In genomic region chr9:33391111-33391771, GRCh38 we compare ENCODE assay signal across 8 cellular contexts. TPM values are rescaled to one million over a fixed set of nuclear protein-coding genes. Genes with fewer than 3 reads are reported as not detected.
DNase-seq lines count a peak whose midpoint lies in the region; ATAC-seq, FAIRE-seq and TF ChIP-seq lines count a peak whose summit lies in the region.
"Not testable (repeated sequence)": the region's sequence is repeated elsewhere in the genome, so short reads cannot be mapped to it uniquely, and the experiment has no call there.

No MANE protein-coding gene starts in this region.

- DNase-seq in DMS153 (lab: John Stamatoyannopoulos, UW), result peak; percentile 19
- peak; percentile 74 for DNase-seq in LoVo (ENCODE audit: low spot score)
- DNase-seq in PC-9, result peak; percentile 82 to 89
- peak; percentile 98 for DNase-seq in fibroblast of the conjunctiva (ENCODE audit: low read depth)
- DNase-seq in HepG2 (ENCODE audit: low spot score), result peak; percentile 89
- DNase-seq in prostate gland (ENCODE audit: low spot score), result peak; percentile 54
- peak; percentile 60 for DNase-seq in urothelium cell line (ENCODE audit: low spot score)

- not testable (repeated sequence) for H3K27me3 Mint-ChIP-seq in brain

- H3K36me3 ChIP-seq in PC-9 (ENCODE audit: low read depth); HepG2 (replicated peaks in 1 of 2; ENCODE audit: control insufficient read depth in 1 of 2, insufficient read depth in 2 of 2, low read length in 2 of 2); prostate gland: not testable (repeated sequence)

- H3K4me2 ChIP-seq in PC-9, result peak overlapping the region; percentile 51
- peak overlapping the region; percentile 45 for H3K4me2 ChIP-seq in HepG2 (ENCODE audit: low read depth, low read length)

- TF ChIP-seq CTCF in PC-9 (conservative IDR thresholded peaks at IDR 0.05); brain (conservative IDR thresholded peaks at IDR 0.05); HepG2 (CRISPR knock-in tag; IDR thresholded peaks at IDR 0.05); prostate gland (IDR thresholded peaks at IDR 0.05): not testable (repeated sequence)

- not testable (repeated sequence) for H3K36me3 Mint-ChIP-seq in brain

- peaks cover 12% of the 10 kb centered on the region for H3K4me1 ChIP-seq in PC-9 (replicated peaks; ENCODE audit: insufficient read depth)
- H3K4me1 ChIP-seq in HepG2 (ENCODE audit: insufficient read depth, low read length), result peaks cover 54% of the 10 kb centered on the region
- not testable (repeated sequence) for H3K4me1 ChIP-seq in prostate gland (replicated peaks)

- not testable (repeated sequence) for H3K79me2 ChIP-seq in PC-9 (ENCODE audit: low read depth); HepG2 (ENCODE audit: insufficient read depth, low read length)

- not testable (repeated sequence) for H3K9me3 ChIP-seq in PC-9 (ENCODE audit: insufficient read depth, low read depth); HepG2 (ENCODE audit: low read length); prostate gland

- not testable (repeated sequence) for TF ChIP-seq RAD21 in HepG2 (CRISPR knock-in tag; IDR thresholded peaks at IDR 0.05)

- H3F3A ChIP-seq in PC-9 (ENCODE audit: insufficient read depth, low read depth), result not testable (repeated sequence)

- peak overlapping the region; percentile 40; the same call in 1 of the 2 replicates for H3K9ac ChIP-seq in HepG2 (ENCODE audit: insufficient read depth, low read depth, low read length)

- H2AFZ ChIP-seq in PC-9; HepG2 (ENCODE audit: low read length): not testable (repeated sequence)

- H3K4me1 Mint-ChIP-seq in brain, result peaks cover 41% of the 10 kb centered on the region

- not testable (repeated sequence) for TF ChIP-seq EP300 in HepG2 (IDR thresholded peaks at IDR 0.05; ENCODE audit: low read depth in 2 of 2, low read length in 2 of 2); HepG2 (CRISPR knock-in tag; IDR thresholded peaks at IDR 0.05; ENCODE audit: borderline replicate concordance)

- not testable (repeated sequence) for BruUV-seq in PC-9 (replicated peaks; lab: Mats Ljungman, UMichigan); HepG2 (replicated peaks; lab: Mats Ljungman, UMichigan)

- WGBS in HepG2 (ENCODE audit: low lambda C conversion rate), result 0% methylated on average over 2 of the region's 9 CpGs
- 10% methylated on average over 5 of the region's 9 CpGs for WGBS in prostate gland

- POLR2A ChIA-PET in PC-9 (lab: Charles Lee; ENCODE audit: unreplicated experiment) (interaction anchor here (0.7 kb wide), 2 partner anchors 25 to 365 kb away, joined by 3 to 6 read pairs; no protein-coding TSS in a partner anchor), HepG2 (lab: Yijun Ruan, JAX) (interaction anchor here (0.9 to 1.9 kb wide), 6 partner anchors 9 to 83 kb away, joined by 3 to 5 read pairs (median 4); partner anchors contain the start of gene NOL6)

- H3K9me2 ChIP-seq in PC-9 (ENCODE audit: insufficient read depth), result not testable (repeated sequence)

- intact Hi-C loops in PC-9 (cut with micrococcal nuclease; ENCODE audit: unreplicated experiment), result loop anchor here (2.0 to 10.0 kb wide), 2 partner anchors 66 to 160 kb away; no protein-coding TSS in a partner anchor
- intact Hi-C loops in HepG2 (cut with micrococcal nuclease; ENCODE audit: unreplicated experiment); prostate gland (cut with DNase I): not testable (repeated sequence)

- not testable (repeated sequence) for H3K9me3 Mint-ChIP-seq in brain

- peak; percentile 43; the same call in 1 of the 3 replicates for ATAC-seq in HepG2

- not testable (repeated sequence) for H4K20me1 ChIP-seq in PC-9 (ENCODE audit: insufficient read depth); HepG2 (ENCODE audit: insufficient read depth, low read length)

- H3K4me3 ChIP-seq in PC-9, result peak overlapping the region; percentile 15; the same call in 1 of the 2 replicates
- H3K4me3 ChIP-seq in HepG2 (replicated peaks in 1 of 3; ENCODE audit: insufficient read depth in 1 of 3, low read depth in 2 of 3, low read length in 3 of 3); prostate gland: not testable (repeated sequence)

- H3K27ac ChIP-seq in PC-9, result peak overlapping the region; percentile 78
- H3K27ac ChIP-seq in HepG2 (ENCODE audit: extremely low read length, insufficient read depth, low read length), result peak overlapping the region; percentile 78
- H3K27ac ChIP-seq in prostate gland, result peak overlapping the region in 1 of 2 donors; percentile 54

- H3K27me3 ChIP-seq in PC-9 (ENCODE audit: insufficient read depth, low read depth); HepG2 (ENCODE audit: control insufficient read depth in 1 of 2, insufficient read depth in 2 of 2, low read length in 2 of 2); prostate gland (replicated peaks; ENCODE audit: insufficient read depth): not testable (repeated sequence)

- in situ Hi-C loops in HepG2 (cut with HindIII; ENCODE audit: extremely low pct_ligation_motif_present, low pct_unique_long_range_greater_than_20kb), result not testable (repeated sequence)

- FAIRE-seq in HepG2 (lab: Jason Lieb, UNC) (peak; percentile 70), urothelium cell line (lab: Jason Lieb, UNC) (peak; percentile 74)

- not testable (repeated sequence) for TF ChIP-seq POLR2A in HepG2 (IDR thresholded peaks at IDR 0.05; ENCODE audit: insufficient read depth in 1 of 2, low read depth in 2 of 2, low read length in 2 of 2); prostate gland (IDR thresholded peaks at IDR 0.05)

- H3K4me3 Mint-ChIP-seq in brain, result peak overlapping the region; percentile 19 to 69 (median 28)

- CTCF ChIA-PET in PC-9 (lab: Charles Lee), result interaction anchor here (0.6 to 0.7 kb wide), 2 partner anchors 56 to 160 kb away, joined by 3 read pairs; partner anchors contain the start of gene AQP3
- CTCF ChIA-PET in HepG2 (lab: Yijun Ruan, JAX; ENCODE audit: low intra/inter-chr PET ratio, low total read pairs), result not testable (repeated sequence)

- peak overlapping the region; percentile 71 to 96 (median 87) for H3K27ac Mint-ChIP-seq in brain

RNA-seq across cellular contexts. Expression of gene AQP7, which starts 11.1 kb away (rescaled TPM):
- total RNA-seq in PC-9 (2021), result 0.59 TPM in 1 of 2 replicates, not detected in the other
- polyA plus RNA-seq in brain (ENCODE audit: insufficient read depth, low read depth, low replicate concordance), result 0.66 TPM
- total RNA-seq in HepG2 (2016; rRNA removed; fragmentation: Illumina TruSeq; extraction: Trizol), result 0.58 and 1.9 TPM in 2 replicates
- total RNA-seq in HepG2 (2016; cell fraction: cytosol; rRNA removed; fragmentation: Illumina TruSeq; extraction: Trizol; ENCODE audit: low read depth), result 0.71 and 0.81 TPM in 2 replicates
- total RNA-seq in HepG2 (2016; cell fraction: insoluble cytoplasmic fraction; rRNA removed; fragmentation: Illumina TruSeq; extraction: Trizol), result 1.0 and 1.6 TPM in 2 replicates
- 0.74 and 0.86 TPM in 2 replicates for total RNA-seq in HepG2 (2016; cell fraction: membrane; rRNA removed; fragmentation: Illumina TruSeq; extraction: Trizol)
- total RNA-seq in HepG2 (2016; cell fraction: nucleus; rRNA removed; fragmentation: Illumina TruSeq; extraction: Trizol), result 2.8 and 3.0 TPM in 2 replicates
- polyA plus RNA-seq in HepG2 (2011; rRNA removed), result 2.1 and 5.6 TPM in 2 replicates
- polyA plus RNA-seq in HepG2 (2011; cell fraction: cytosol; rRNA removed), result 2.7 and 3.2 TPM in 2 replicates
- polyA plus RNA-seq in HepG2 (2011; cell fraction: nucleus; rRNA removed), result 24.1 and 31.8 TPM in 2 replicates
- polyA plus RNA-seq in HepG2 (2012), result 7.9 and 9.8 TPM in 2 replicates
- 0.60 and 0.85 TPM in 2 replicates for polyA plus RNA-seq in HepG2 (2016; cell fraction: cytosol; fragmentation: Illumina TruSeq; extraction: Trizol; ENCODE audit: low read depth)
- 0.82 and 1.2 TPM in 2 replicates for polyA plus RNA-seq in HepG2 (2016; cell fraction: insoluble cytoplasmic fraction; fragmentation: Illumina TruSeq; extraction: Trizol; ENCODE audit: low read depth)
- 1.2 and 1.7 TPM in 2 replicates for polyA plus RNA-seq in HepG2 (2016; cell fraction: membrane; fragmentation: Illumina TruSeq; extraction: Trizol; ENCODE audit: low read depth)
- 7.8 and 9.5 TPM in 2 replicates for polyA plus RNA-seq in HepG2 (2016; cell fraction: nucleus; fragmentation: Illumina TruSeq; extraction: Trizol; ENCODE audit: insufficient read depth, low read depth)
- polyA minus RNA-seq in HepG2 (2011; rRNA and poly(A)+ RNA removed; ENCODE audit: low replicate concordance), result 1.9 and 6.0 TPM in 2 replicates
- 1.2 and 1.5 TPM in 2 replicates for polyA minus RNA-seq in HepG2 (2011; cell fraction: cytosol; rRNA and poly(A)+ RNA removed)
- 6.2 and 6.6 TPM in 2 replicates for polyA minus RNA-seq in HepG2 (2011; cell fraction: nucleus; rRNA and poly(A)+ RNA removed)
- total RNA-seq in prostate gland, result 1 to 10 TPM in 1 of 2 donors, not detected in 1; 6.4 TPM

RNA-seq across cellular contexts. Expression of gene AQP3, which starts 56.2 kb away (rescaled TPM):
- 9.9 and 15.3 TPM in 2 replicates for total RNA-seq in PC-9 (2021)
- 0.90 TPM for polyA plus RNA-seq in brain (ENCODE audit: insufficient read depth, low read depth, low replicate concordance)
- total RNA-seq in HepG2 (2016; rRNA removed; fragmentation: Illumina TruSeq; extraction: Trizol), result 0.87 and 1.4 TPM in 2 replicates
- total RNA-seq in HepG2 (2016; cell fraction: cytosol; rRNA removed; fragmentation: Illumina TruSeq; extraction: Trizol; ENCODE audit: low read depth), result 0.30 and 0.62 TPM in 2 replicates
- 0.73 and 1.5 TPM in 2 replicates for total RNA-seq in HepG2 (2016; cell fraction: insoluble cytoplasmic fraction; rRNA removed; fragmentation: Illumina TruSeq; extraction: Trizol)
- 0.65 and 0.99 TPM in 2 replicates for total RNA-seq in HepG2 (2016; cell fraction: membrane; rRNA removed; fragmentation: Illumina TruSeq; extraction: Trizol)
- 1.2 and 1.3 TPM in 2 replicates for total RNA-seq in HepG2 (2016; cell fraction: nucleus; rRNA removed; fragmentation: Illumina TruSeq; extraction: Trizol)
- 5.5 and 12.2 TPM in 2 replicates for polyA plus RNA-seq in HepG2 (2011; rRNA removed)
- polyA plus RNA-seq in HepG2 (2011; cell fraction: cytosol; rRNA removed), result 7.3 and 9.8 TPM in 2 replicates
- polyA plus RNA-seq in HepG2 (2011; cell fraction: nucleus; rRNA removed), result 8.4 and 11.9 TPM in 2 replicates
- 14.8 and 18.2 TPM in 2 replicates for polyA plus RNA-seq in HepG2 (2012)
- 0.33 and 0.46 TPM in 2 replicates for polyA plus RNA-seq in HepG2 (2016; cell fraction: cytosol; fragmentation: Illumina TruSeq; extraction: Trizol; ENCODE audit: low read depth)
- polyA plus RNA-seq in HepG2 (2016; cell fraction: insoluble cytoplasmic fraction; fragmentation: Illumina TruSeq; extraction: Trizol; ENCODE audit: low read depth), result 0.59 and 0.63 TPM in 2 replicates
- 0.94 and 1.2 TPM in 2 replicates for polyA plus RNA-seq in HepG2 (2016; cell fraction: membrane; fragmentation: Illumina TruSeq; extraction: Trizol; ENCODE audit: low read depth)
- polyA plus RNA-seq in HepG2 (2016; cell fraction: nucleus; fragmentation: Illumina TruSeq; extraction: Trizol; ENCODE audit: insufficient read depth, low read depth), result 1.4 and 2.5 TPM in 2 replicates
- polyA minus RNA-seq in HepG2 (2011; rRNA and poly(A)+ RNA removed; ENCODE audit: low replicate concordance), result 6.2 and 648 TPM in 2 replicates
- 4.7 and 6.3 TPM in 2 replicates for polyA minus RNA-seq in HepG2 (2011; cell fraction: cytosol; rRNA and poly(A)+ RNA removed)
- 2.0 and 2.7 TPM in 2 replicates for polyA minus RNA-seq in HepG2 (2011; cell fraction: nucleus; rRNA and poly(A)+ RNA removed)
- 100 to 1,000 TPM; 200 to 327 TPM for total RNA-seq in prostate gland

Comparison
In these comparisons a context has a peak if more than half of its experiments do, and no peak if none do; other contexts are left out.
1. DNase-seq: peak in every context shown above with its lines; median percentile 98 in fibroblast of the conjunctiva; 89 in HepG2; 86 in PC-9; 74 in LoVo; 60 in urothelium cell line; 54 in prostate gland; 19 in DMS153.
2. RNA of gene AQP3, which starts 56.2 kb away (total RNA-seq): 200 to 327 TPM in prostate gland; 9.9 to 15.3 TPM in PC-9 and 0.30 to 1.5 TPM in HepG2; every median in the first group is over 10 times any median in the second.